Comparison of ENCODE assay signal across 27 cellular contexts in genomic region chr2:55345064-55345463, GRCh38.
"Had no signal": no experiment of that assay in that cellular context is flagged by ENCODE, and none has a peak within 500 bp of the region (broad histone marks: within the 10 kb centered on the region; RNA-seq: fewer than 3 reads in every experiment).

No MANE protein-coding gene starts in this region.

- H3K27ac ChIP-seq: brain microvascular endothelial cell, coronary artery had no signal

- ATAC-seq: activated CD4-positive, alpha-beta T cell treated with anti-CD3 and anti-CD28 coated beads for 36 hours; activated CD8-positive, alpha-beta T cell treated with anti-CD3 and anti-CD28 coated beads, Interleukin-2, amount 10 ng/mL, durations not matched to agents 7 days and 5 days; activated T-cell treated with anti-CD3 and anti-CD28 coated beads, Interleukin-2, amount 50 U/mL, for 4 hours; activated T-helper 17 cell treated with anti-CD3 and anti-CD28 coated beads, Interleukin-2, amount 50 U/mL, for 72 hours; esophagus mucosa had no signal

- H3K4me3 ChIP-seq: coronary artery, dorsolateral prefrontal cortex had no signal

- H3K27me3 ChIP-seq: brain microvascular endothelial cell, dorsolateral prefrontal cortex had no signal

- FAIRE-seq: astrocyte, bronchial epithelial cell, frontal cortex had no signal

- DNase-seq: activated CD4-positive, alpha-beta memory T cell treated with anti-CD3 and anti-CD28 coated beads for 36 hours; activated CD4-positive, alpha-beta T cell treated with anti-CD3 and anti-CD28 coated beads for 36 hours; activated CD4-positive, alpha-beta T cell treated with anti-CD3 and anti-CD28 coated beads, Interleukin-2, amount 10 ng/mL, durations not matched to agents 24 days and 14 days; activated CD4-positive, CD25-positive, alpha-beta regulatory T cell; activated CD4-positive, CD25-positive, alpha-beta regulatory T cell treated with anti-CD3 and anti-CD28 coated beads, Interleukin-2, amount 50 U/mL, for 72 hours; activated CD8-positive, alpha-beta T cell treated with anti-CD3 and anti-CD28 coated beads, Interleukin-2, amount 10 ng/mL, durations not matched to agents 7 days and 5 days; activated effector memory CD4-positive, alpha-beta T cell treated with Interleukin-2 at 50 U/mL for 16 hours; activated gamma-delta T cell treated with Interleukin-2 at 50 U/mL for 16 hours; activated naive CD4-positive, alpha-beta T cell treated with anti-CD3 and anti-CD28 coated beads, Interleukin-2, amount 50 U/mL, for 16 hours; activated naive CD4-positive, alpha-beta T cell treated with Interleukin-2 at 50 U/mL for 16 hours; activated T-cell treated with anti-CD3 and anti-CD28 coated beads, Interleukin-2, amount 50 U/mL, for 4 hours; amniotic stem cell; anterior cingulate cortex; brain microvascular endothelial cell; dorsolateral prefrontal cortex; effector memory CD4-positive, alpha-beta T cell; endodermal cell; foreskin fibroblast; head of caudate nucleus; hippocampal formation; T-helper 9 cell had no signal
